Comparison of ENCODE assay signal across 20 cellular contexts in the genomic region with DNA sequence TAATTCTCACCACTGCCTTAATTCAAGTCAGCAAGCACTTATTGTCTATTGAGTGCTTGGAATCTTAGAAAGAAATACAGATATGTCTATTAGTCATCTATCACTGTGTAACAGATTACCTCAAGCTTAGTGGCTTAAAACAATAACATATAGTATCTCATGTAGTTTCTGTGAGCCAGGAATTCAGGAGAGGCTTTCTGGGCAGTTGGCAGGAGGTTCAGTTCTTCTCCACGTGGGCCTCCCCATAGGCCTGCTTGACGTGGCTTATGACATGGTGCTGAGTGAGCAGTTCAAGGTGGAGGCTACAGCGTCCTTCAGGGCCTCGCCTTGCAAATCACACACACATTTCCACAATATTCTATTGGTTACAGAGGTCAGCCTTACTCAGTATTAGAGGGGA.
DNase-seq lines count a peak whose midpoint lies in the region; ATAC-seq and TF ChIP-seq lines count a peak whose summit lies in the region.
"Had no signal": no experiment of that assay in that cellular context is flagged by ENCODE, and none has a peak within 500 bp of the region (broad histone marks: within the 10 kb centered on the region; RNA-seq: fewer than 3 reads in every experiment).

No MANE protein-coding gene starts in this region.

- H3K4me1 Mint-ChIP-seq in activated B cell treated with CpG ODN at 0.5 μM for 24 hours: peaks cover 18% of the 10 kb centered on the region
- peaks cover 6% of the 10 kb centered on the region for H3K4me1 Mint-ChIP-seq in activated CD8-positive, alpha-beta memory T cell treated with anti-CD3 and anti-CD28 coated beads, Interleukin-2, amount 10 ng/mL, durations not matched to agents 7 days and 5 days

- no peaks in the 10 kb centered on the region for H3K9me2 ChIP-seq in GM23248 (ENCODE audit: insufficient read depth)

- H3K79me2 ChIP-seq in GM23248 (ENCODE audit: insufficient read depth) (no peaks in the 10 kb centered on the region), osteoblast (ENCODE audit: insufficient read depth, low read length) (no peaks in the 10 kb centered on the region)

- CTCF ChIA-PET in activated B cell treated with CpG ODN at 0.5 μM for 24 hours (lab: Charles Lee): no interaction called here
- CTCF ChIA-PET in activated CD8-positive, alpha-beta memory T cell treated with anti-CD3 and anti-CD28 coated beads, Interleukin-2, amount 10 ng/mL, durations not matched to agents 7 days and 5 days (lab: Charles Lee): no interaction called here

- H3K27ac ChIP-seq in GM23248: no peak overlapping the region
- peak overlapping the region; percentile 76 for H3K27ac ChIP-seq in osteoblast (ENCODE audit: low read depth, low read length)
- H3K27ac ChIP-seq: uterus had no signal

- H2AFZ ChIP-seq in GM23248 (no peak overlapping the region), osteoblast (ENCODE audit: low read length) (peak overlapping the region; percentile 57)

- no peak overlapping the region for H3K4me3 ChIP-seq in GM23248
- no peak overlapping the region for H3K4me3 ChIP-seq in fibroblast of mammary gland (ENCODE audit: control insufficient read depth, low read depth, low read length)
- no peak overlapping the region for H3K4me3 ChIP-seq in osteoblast (ENCODE audit: insufficient read depth, low read length)
- H3K4me3 ChIP-seq: uterus had no signal

- H3K4me1 ChIP-seq in GM23248 (ENCODE audit: insufficient read depth): no peaks in the 10 kb centered on the region
- peaks cover 11% of the 10 kb centered on the region for H3K4me1 ChIP-seq in osteoblast (ENCODE audit: insufficient read depth, low read length)
- H3K4me1 ChIP-seq: uterus had no signal

- 0 out of 2 replicates have a peak, but pooled peaks cover 5% of the 10 kb centered on the region for H3F3A ChIP-seq in GM23248 (ENCODE audit: insufficient read depth)

- no peaks in the 10 kb centered on the region for H3K27me3 Mint-ChIP-seq in activated B cell treated with CpG ODN at 0.5 μM for 24 hours
- no peaks in the 10 kb centered on the region for H3K27me3 Mint-ChIP-seq in activated CD8-positive, alpha-beta memory T cell treated with anti-CD3 and anti-CD28 coated beads, Interleukin-2, amount 10 ng/mL, durations not matched to agents 7 days and 5 days
- H3K27me3 Mint-ChIP-seq: effector memory CD8-positive, alpha-beta T cell had no signal

- DNase-seq in GM23248 (peak; percentile 45), activated B cell treated with CpG ODN at 0.5 μM for 24 hours (no peak), fibroblast of mammary gland (ENCODE audit: low read depth) (peak; percentile 86), osteoblast (ENCODE audit: insufficient read length, low spot score, missing footprints) (peak; percentile 21), NOMO-1 treated with DMSO at 0.1 percent for 48 hours (lab: John Stamatoyannopoulos, UW; ENCODE audit: unreplicated experiment) (no peak)
- no peak for DNase-seq in activated CD4-positive, alpha-beta T cell treated with anti-CD3 and anti-CD28 coated beads for 1 hour
- no peak for DNase-seq in activated CD8-positive, alpha-beta memory T cell treated with anti-CD3 and anti-CD28 coated beads, Interleukin-2, amount 10 ng/mL, durations not matched to agents 7 days and 5 days
- DNase-seq: cerebellar nuclear complex; COR-L47; effector memory CD8-positive, alpha-beta T cell; GOT3; MV-4-11; NCI-H2029 treated with DMSO at 0.1 percent for 48 hours; NCI-H510A treated with DMSO at 0.1 percent for 48 hours; T-helper 2 cell; uterus had no signal

- H3K4me2 ChIP-seq in GM23248 (ENCODE audit: unreplicated experiment) (no peak overlapping the region), osteoblast (ENCODE audit: insufficient read depth, low read length) (no peak overlapping the region)

- POLR2A ChIA-PET in activated B cell treated with CpG ODN at 0.5 μM for 24 hours (lab: Charles Lee): no interaction called here

- no peaks in the 10 kb centered on the region for H4K20me1 ChIP-seq in GM23248 (ENCODE audit: insufficient read depth)
- no peaks in the 10 kb centered on the region for H4K20me1 ChIP-seq in osteoblast (ENCODE audit: insufficient read depth, low read length)

- no peak for TF ChIP-seq CTCF in activated B cell treated with CpG ODN at 0.5 μM for 24 hours (IDR thresholded peaks at IDR 0.05)
- TF ChIP-seq CTCF in fibroblast of mammary gland (conservative IDR thresholded peaks at IDR 0.05; ENCODE audit: control insufficient read depth, insufficient read depth, low read depth, low read length): no peak
- TF ChIP-seq CTCF in osteoblast (IDR thresholded peaks at IDR 0.05; ENCODE audit: extremely low read depth, low read depth, low read length): no peak

- in situ Hi-C loops in GM23248 (cut with MboI): no loop called here

- H3K9me3 Mint-ChIP-seq in activated B cell treated with CpG ODN at 0.5 μM for 24 hours: no peaks in the 10 kb centered on the region
- no peaks in the 10 kb centered on the region for H3K9me3 Mint-ChIP-seq in activated CD8-positive, alpha-beta memory T cell treated with anti-CD3 and anti-CD28 coated beads, Interleukin-2, amount 10 ng/mL, durations not matched to agents 7 days and 5 days (ENCODE audit: low read depth)
- H3K9me3 Mint-ChIP-seq: activated T-helper 2 cell treated with anti-CD3 and anti-CD28 coated beads, Interferon-gamma antibody, Interleukin-2, Interleukin-4, amounts not matched to agents 10 μg/mL and 5 μg/mL and 100 μg/mL, durations not matched to agents 14 hours and 24 hours and 36 hours; effector memory CD8-positive, alpha-beta T cell had no signal

- no peak for ATAC-seq in activated B cell treated with CpG ODN at 0.5 μM for 24 hours (ENCODE audit: low read depth)
- no peak for ATAC-seq in HG03442 (IDR thresholded peaks at IDR 0.05; ENCODE audit: unreplicated experiment)
- no peak for ATAC-seq in activated CD8-positive, alpha-beta memory T cell treated with anti-CD3 and anti-CD28 coated beads, Interleukin-2, amount 10 ng/mL, durations not matched to agents 7 days and 5 days
- ATAC-seq: activated CD4-positive, CD25-positive, alpha-beta regulatory T cell treated with anti-CD3 and anti-CD28 coated beads, Interleukin-2, amount 50 U/mL, for 24 hours; effector memory CD8-positive, alpha-beta T cell; left lobe of liver had no signal

- H3K36me3 ChIP-seq in GM23248 (ENCODE audit: low read depth) (no peaks in the 10 kb centered on the region), osteoblast (ENCODE audit: insufficient read depth, low read length) (no peaks in the 10 kb centered on the region)
- H3K36me3 ChIP-seq: uterus had no signal

- peaks cover 8% of the 10 kb centered on the region for H3K36me3 Mint-ChIP-seq in activated B cell treated with CpG ODN at 0.5 μM for 24 hours (ENCODE audit: low read depth)
- H3K36me3 Mint-ChIP-seq in activated CD8-positive, alpha-beta memory T cell treated with anti-CD3 and anti-CD28 coated beads, Interleukin-2, amount 10 ng/mL, durations not matched to agents 7 days and 5 days: no peaks in the 10 kb centered on the region

- H3K9me3 ChIP-seq in GM23248 (ENCODE audit: low read depth): no peaks in the 10 kb centered on the region
- H3K9me3 ChIP-seq in osteoblast (ENCODE audit: low read depth, low read length): no peaks in the 10 kb centered on the region
- H3K9me3 ChIP-seq: uterus had no signal

- WGBS in GM23248 (ENCODE audit: low coverage in 1 of 2, low lambda C conversion rate in 2 of 2, missing lambda C conversion rate in 2 of 2), 2 experiments: 67 to 71% methylated on average over 4 of the region's 4 CpGs

- H3K4me3 Mint-ChIP-seq in activated B cell treated with CpG ODN at 0.5 μM for 24 hours: no peak overlapping the region
- H3K4me3 Mint-ChIP-seq in activated CD8-positive, alpha-beta memory T cell treated with anti-CD3 and anti-CD28 coated beads, Interleukin-2, amount 10 ng/mL, durations not matched to agents 7 days and 5 days: no peak overlapping the region
- H3K4me3 Mint-ChIP-seq: effector memory CD8-positive, alpha-beta T cell had no signal

- no peak overlapping the region for H3K9ac ChIP-seq in GM23248

- H3K27ac Mint-ChIP-seq in activated B cell treated with CpG ODN at 0.5 μM for 24 hours: peak overlapping the region; percentile 18
- no peak overlapping the region for H3K27ac Mint-ChIP-seq in activated CD8-positive, alpha-beta memory T cell treated with anti-CD3 and anti-CD28 coated beads, Interleukin-2, amount 10 ng/mL, durations not matched to agents 7 days and 5 days
- H3K27ac Mint-ChIP-seq: activated T-helper 2 cell treated with anti-CD3 and anti-CD28 coated beads, Interferon-gamma antibody, Interleukin-2, Interleukin-4, amounts not matched to agents 10 μg/mL and 5 μg/mL and 100 μg/mL, durations not matched to agents 14 hours and 24 hours and 36 hours had no signal

- no peaks in the 10 kb centered on the region for H3K27me3 ChIP-seq in GM23248 (replicated peaks; ENCODE audit: insufficient read depth)
- H3K27me3 ChIP-seq in osteoblast (ENCODE audit: insufficient read depth, low read length): no peaks in the 10 kb centered on the region
- H3K27me3 ChIP-seq: uterus had no signal

- intact Hi-C loops in activated B cell treated with CpG ODN at 0.5 μM for 24 hours (cut with micrococcal nuclease): no loop called here

Comparison
In these comparisons a context has a peak if more than half of its experiments do, and no peak if none do; other contexts are left out.
1. DNase-seq: peak in GM23248 (single experiment), fibroblast of mammary gland (single experiment) and osteoblast (single experiment); none in activated B cell treated with CpG ODN at 0.5 μM for 24 hours (single experiment), activated CD4-positive, alpha-beta T cell treated with anti-CD3 and anti-CD28 coated beads for 1 hour (single experiment), NOMO-1 treated with DMSO at 0.1 percent for 48 hours (single experiment) and activated CD8-positive, alpha-beta memory T cell treated with anti-CD3 and anti-CD28 coated beads, Interleukin-2, amount 10 ng/mL, durations not matched to agents 7 days and 5 days (single experiment).